Comparison of ENCODE assay signal across 1 cellular context in genomic region chr12:45215419-45216296, GRCh38.
TF ChIP-seq lines count a peak whose summit lies in the region.

Gene ANO6, plus strand, starts transcription at chr12:45216095. Its CDS starts 227 bp downstream, at chr12:45216322.

TF ChIP-seq in WTC11, 78 proteins besides CTCF, POLR2A, EP300 and RAD21 (continued from another document and continues in another):
- TF ChIP-seq ZNF281 (CRISPR knock-in tag; IDR thresholded peaks at IDR 0.05) (no peak), ZNF219 (CRISPR knock-in tag; IDR thresholded peaks at IDR 0.05; ENCODE audit: borderline replicate concordance) (no peak), ZNF671 (CRISPR knock-in tag; IDR thresholded peaks at IDR 0.05) (no peak), NFYB (CRISPR knock-in tag; conservative IDR thresholded peaks at IDR 0.05; ENCODE audit: low read depth) (no peak), HMGXB4 (CRISPR knock-in tag; IDR thresholded peaks at IDR 0.05) (peak; percentile 56; the same call in 1 of the 2 replicates), IRF1 (CRISPR knock-in tag; IDR thresholded peaks at IDR 0.05) (peak; percentile 76), NR3C1 (CRISPR knock-in tag; conservative IDR thresholded peaks at IDR 0.05; ENCODE audit: low read depth) (no peak), GRHL2 (CRISPR knock-in tag; IDR thresholded peaks at IDR 0.05; ENCODE audit: insufficient replicate concordance, severe bottlenecking) (no peak), NFATC4 (CRISPR knock-in tag; IDR thresholded peaks at IDR 0.05) (no peak), OVOL2 (CRISPR knock-in tag; IDR thresholded peaks at IDR 0.05; ENCODE audit: borderline replicate concordance) (no peak), CDX4 (CRISPR knock-in tag; IDR thresholded peaks at IDR 0.05; ENCODE audit: borderline replicate concordance) (no peak), PRDM15 (CRISPR knock-in tag; IDR thresholded peaks at IDR 0.05) (peak; percentile 28; the same call in 1 of the 2 replicates), CREM (CRISPR knock-in tag; IDR thresholded peaks at IDR 0.05) (0 out of 2 replicates have a peak, but pooled peaks have one; percentile 14), PRRX2 (CRISPR knock-in tag; IDR thresholded peaks at IDR 0.05) (no peak), GTF2I (CRISPR knock-in tag; conservative IDR thresholded peaks at IDR 0.05) (no peak), NFE2L1 (CRISPR knock-in tag; IDR thresholded peaks at IDR 0.05) (no peak), KAT7 (CRISPR knock-in tag; IDR thresholded peaks at IDR 0.05; ENCODE audit: borderline replicate concordance) (peak; percentile 84; the same call in 1 of the 2 replicates), AFF4 (CRISPR knock-in tag; IDR thresholded peaks at IDR 0.05; ENCODE audit: borderline replicate concordance) (no peak), MLX (CRISPR knock-in tag; IDR thresholded peaks at IDR 0.05) (no peak), ZNF121 (CRISPR knock-in tag; IDR thresholded peaks at IDR 0.05) (peak; percentile 56), JAZF1 (CRISPR knock-in tag; IDR thresholded peaks at IDR 0.05) (no peak), NR1H2 (CRISPR knock-in tag; IDR thresholded peaks at IDR 0.05) (no peak), CBFB (CRISPR knock-in tag; IDR thresholded peaks at IDR 0.05; ENCODE audit: low read depth) (peak; percentile 39; the same call in 1 of the 2 replicates), TP53 (CRISPR knock-in tag; IDR thresholded peaks at IDR 0.05) (no peak), FOXP1 (CRISPR knock-in tag; IDR thresholded peaks at IDR 0.05; ENCODE audit: borderline replicate concordance) (peak; percentile 84), ELF4 (CRISPR knock-in tag; IDR thresholded peaks at IDR 0.05; ENCODE audit: low read depth) (no peak)
- TF ChIP-seq, protein P1, sequence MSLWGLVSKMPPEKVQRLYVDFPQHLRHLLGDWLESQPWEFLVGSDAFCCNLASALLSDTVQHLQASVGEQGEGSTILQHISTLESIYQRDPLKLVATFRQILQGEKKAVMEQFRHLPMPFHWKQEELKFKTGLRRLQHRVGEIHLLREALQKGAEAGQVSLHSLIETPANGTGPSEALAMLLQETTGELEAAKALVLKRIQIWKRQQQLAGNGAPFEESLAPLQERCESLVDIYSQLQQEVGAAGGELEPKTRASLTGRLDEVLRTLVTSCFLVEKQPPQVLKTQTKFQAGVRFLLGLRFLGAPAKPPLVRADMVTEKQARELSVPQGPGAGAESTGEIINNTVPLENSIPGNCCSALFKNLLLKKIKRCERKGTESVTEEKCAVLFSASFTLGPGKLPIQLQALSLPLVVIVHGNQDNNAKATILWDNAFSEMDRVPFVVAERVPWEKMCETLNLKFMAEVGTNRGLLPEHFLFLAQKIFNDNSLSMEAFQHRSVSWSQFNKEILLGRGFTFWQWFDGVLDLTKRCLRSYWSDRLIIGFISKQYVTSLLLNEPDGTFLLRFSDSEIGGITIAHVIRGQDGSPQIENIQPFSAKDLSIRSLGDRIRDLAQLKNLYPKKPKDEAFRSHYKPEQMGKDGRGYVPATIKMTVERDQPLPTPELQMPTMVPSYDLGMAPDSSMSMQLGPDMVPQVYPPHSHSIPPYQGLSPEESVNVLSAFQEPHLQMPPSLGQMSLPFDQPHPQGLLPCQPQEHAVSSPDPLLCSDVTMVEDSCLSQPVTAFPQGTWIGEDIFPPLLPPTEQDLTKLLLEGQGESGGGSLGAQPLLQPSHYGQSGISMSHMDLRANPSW (CRISPR knock-in tag; conservative IDR thresholded peaks at IDR 0.05; ENCODE audit: low read depth) = no peak
- TF ChIP-seq, protein P2, sequence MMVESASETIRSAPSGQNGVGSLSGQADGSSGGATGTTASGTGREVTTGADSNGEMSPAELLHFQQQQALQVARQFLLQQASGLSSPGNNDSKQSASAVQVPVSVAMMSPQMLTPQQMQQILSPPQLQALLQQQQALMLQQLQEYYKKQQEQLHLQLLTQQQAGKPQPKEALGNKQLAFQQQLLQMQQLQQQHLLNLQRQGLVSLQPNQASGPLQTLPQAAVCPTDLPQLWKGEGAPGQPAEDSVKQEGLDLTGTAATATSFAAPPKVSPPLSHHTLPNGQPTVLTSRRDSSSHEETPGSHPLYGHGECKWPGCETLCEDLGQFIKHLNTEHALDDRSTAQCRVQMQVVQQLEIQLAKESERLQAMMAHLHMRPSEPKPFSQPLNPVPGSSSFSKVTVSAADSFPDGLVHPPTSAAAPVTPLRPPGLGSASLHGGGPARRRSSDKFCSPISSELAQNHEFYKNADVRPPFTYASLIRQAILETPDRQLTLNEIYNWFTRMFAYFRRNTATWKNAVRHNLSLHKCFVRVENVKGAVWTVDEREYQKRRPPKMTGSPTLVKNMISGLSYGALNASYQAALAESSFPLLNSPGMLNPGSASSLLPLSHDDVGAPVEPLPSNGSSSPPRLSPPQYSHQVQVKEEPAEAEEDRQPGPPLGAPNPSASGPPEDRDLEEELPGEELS (CRISPR knock-in tag; IDR thresholded peaks at IDR 0.05) = peak; percentile 86
- TF ChIP-seq, protein P3, sequence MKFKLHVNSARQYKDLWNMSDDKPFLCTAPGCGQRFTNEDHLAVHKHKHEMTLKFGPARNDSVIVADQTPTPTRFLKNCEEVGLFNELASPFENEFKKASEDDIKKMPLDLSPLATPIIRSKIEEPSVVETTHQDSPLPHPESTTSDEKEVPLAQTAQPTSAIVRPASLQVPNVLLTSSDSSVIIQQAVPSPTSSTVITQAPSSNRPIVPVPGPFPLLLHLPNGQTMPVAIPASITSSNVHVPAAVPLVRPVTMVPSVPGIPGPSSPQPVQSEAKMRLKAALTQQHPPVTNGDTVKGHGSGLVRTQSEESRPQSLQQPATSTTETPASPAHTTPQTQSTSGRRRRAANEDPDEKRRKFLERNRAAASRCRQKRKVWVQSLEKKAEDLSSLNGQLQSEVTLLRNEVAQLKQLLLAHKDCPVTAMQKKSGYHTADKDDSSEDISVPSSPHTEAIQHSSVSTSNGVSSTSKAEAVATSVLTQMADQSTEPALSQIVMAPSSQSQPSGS (CRISPR knock-in tag; IDR thresholded peaks at IDR 0.05; ENCODE audit: borderline replicate concordance, low read depth) = no peak
- TF ChIP-seq, protein P4, sequence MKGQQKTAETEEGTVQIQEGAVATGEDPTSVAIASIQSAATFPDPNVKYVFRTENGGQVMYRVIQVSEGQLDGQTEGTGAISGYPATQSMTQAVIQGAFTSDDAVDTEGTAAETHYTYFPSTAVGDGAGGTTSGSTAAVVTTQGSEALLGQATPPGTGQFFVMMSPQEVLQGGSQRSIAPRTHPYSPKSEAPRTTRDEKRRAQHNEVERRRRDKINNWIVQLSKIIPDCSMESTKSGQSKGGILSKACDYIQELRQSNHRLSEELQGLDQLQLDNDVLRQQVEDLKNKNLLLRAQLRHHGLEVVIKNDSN (CRISPR knock-in tag; IDR thresholded peaks at IDR 0.05) = peak; percentile 41; the same call in 1 of the 2 replicates
